Comparison of ENCODE assay signal across 18 cellular contexts in genomic region chr22:38974170-38974825, GRCh38. TPM values are rescaled to one million over a fixed set of nuclear protein-coding genes. Genes with fewer than 3 reads are reported as not detected.
"Had no signal": no experiment of that assay in that cellular context is flagged by ENCODE, and none has a peak within 500 bp of the region (broad histone marks: within the 10 kb centered on the region; RNA-seq: fewer than 3 reads in every experiment).

No MANE protein-coding gene starts in this region.

- H3K27ac ChIP-seq: KMS-11, PC-9, Peyer's patch, SJCRH30 had no signal

- H3K9me3 Mint-ChIP-seq: IgD-negative memory B cell had no signal

- DNase-seq: NCI-H1092 treated with DMSO at 0.1 percent for 48 hours, NCI-H187, NCI-H2081 treated with DMSO at 0.1 percent for 48 hours, NCI-H226, NCI-H524 treated with DMSO at 0.1 percent for 48 hours, NCI-H774, SHP77 treated with DMSO at 0.1 percent for 48 hours had no signal

- H3K4me1 ChIP-seq: Peyer's patch, SJCRH30 had no signal

- H3K9me3 ChIP-seq: Peyer's patch, SJCRH30 had no signal

- H3K9ac ChIP-seq: KMS-11 had no signal

- H3K27ac Mint-ChIP-seq: IgD-negative memory B cell had no signal

- H3K36me3 ChIP-seq: Peyer's patch, SJCRH30 had no signal

- ATAC-seq: Right ventricle myocardium inferior, SK-N-SH treated with all-trans-retinoic acid at 6 μM for 48 hours had no signal

- H3K4me3 ChIP-seq: K562, PC-9, Peyer's patch, SJCRH30 had no signal

- H3K27me3 ChIP-seq: Peyer's patch, SJCRH30 had no signal

RNA-seq across cellular contexts. Expression of gene APOBEC3A, which starts 16.9 kb away (rescaled TPM):
- total RNA-seq: HT1080, K562, M059J, PC-9, RPMI7951, SJCRH30 had no signal
- polyA plus RNA-seq: IgD-negative memory B cell had no signal

RNA-seq across cellular contexts. Expression of gene APOBEC3D, which starts 46.6 kb away (rescaled TPM):
- total RNA-seq: HT1080, SJCRH30 had no signal
